8 cellular contexts compared by ENCODE assay signal in genomic region chr12:127677537-127678131, GRCh38.
DNase-seq lines count a peak whose midpoint lies in the region; ATAC-seq and TF ChIP-seq lines count a peak whose summit lies in the region.

No MANE protein-coding gene starts in this region.

- no peaks in the 10 kb centered on the region for H3K27me3 Mint-ChIP-seq in T-helper 2 cell treated with Interferon-gamma antibody and Interleukin-4, amounts not matched to agents 5 μg/mL and 100 μg/mL, for 36 hours (ENCODE audit: low read depth)

- DNase-seq in AML-193 (lab: John Stamatoyannopoulos, UW) (peak; percentile 5 to 18), GM19238 (ENCODE audit: insufficient read length, low spot score) (peak; percentile 7), NCI-H1105 (lab: John Stamatoyannopoulos, UW) (peak; percentile 65), cardiac fibroblast (ENCODE audit: low read depth in 2 of 2) (peak; percentile 63 to 82), kidney glomerular epithelial cell (lab: John Stamatoyannopoulos, UW) (peak; percentile 45)
- peak; percentile 32 for DNase-seq in T-helper 2 cell treated with Interferon-gamma antibody and Interleukin-4, amounts not matched to agents 5 μg/mL and 100 μg/mL, for 36 hours (ENCODE audit: low spot score)
- DNase-seq in stimulated activated CD4-positive, alpha-beta T cell treated with anti-CD3 and anti-CD28 coated beads, Interleukin-4, amount 100 ng/mL, for 1 hour: peak; percentile 36

- no peak for ATAC-seq in GM18870 (IDR thresholded peaks at IDR 0.05; ENCODE audit: unreplicated experiment)

- no peak overlapping the region for H3K4me3 ChIP-seq in cardiac fibroblast (replicated peaks in 1 of 2; ENCODE audit: low read depth in 2 of 2, low read length in 2 of 2)

- no peaks in the 10 kb centered on the region for H3K36me3 Mint-ChIP-seq in T-helper 2 cell treated with Interferon-gamma antibody and Interleukin-4, amounts not matched to agents 5 μg/mL and 100 μg/mL, for 36 hours (ENCODE audit: low read depth)

- peak; percentile 69 for TF ChIP-seq CTCF in cardiac fibroblast (IDR thresholded peaks at IDR 0.05; ENCODE audit: low read depth, low read length)

- no peak overlapping the region for H3K4me3 Mint-ChIP-seq in T-helper 2 cell treated with Interferon-gamma antibody and Interleukin-4, amounts not matched to agents 5 μg/mL and 100 μg/mL, for 36 hours

- H3K9me3 Mint-ChIP-seq in T-helper 2 cell treated with Interferon-gamma antibody and Interleukin-4, amounts not matched to agents 5 μg/mL and 100 μg/mL, for 36 hours: no peaks in the 10 kb centered on the region

- H3K27ac Mint-ChIP-seq in T-helper 2 cell treated with Interferon-gamma antibody and Interleukin-4, amounts not matched to agents 5 μg/mL and 100 μg/mL, for 36 hours: no peak overlapping the region

- H3K4me1 Mint-ChIP-seq in T-helper 2 cell treated with Interferon-gamma antibody and Interleukin-4, amounts not matched to agents 5 μg/mL and 100 μg/mL, for 36 hours (ENCODE audit: low read depth): no peaks in the 10 kb centered on the region

Comparison
In these comparisons a context has a peak if more than half of its experiments do, and no peak if none do; other contexts are left out.
1. DNase-seq: peak in every context shown above with its lines; median percentile 72 in cardiac fibroblast; 65 in NCI-H1105; 45 in kidney glomerular epithelial cell; 36 in stimulated activated CD4-positive, alpha-beta T cell treated with anti-CD3 and anti-CD28 coated beads, Interleukin-4, amount 100 ng/mL, for 1 hour; 32 in T-helper 2 cell treated with Interferon-gamma antibody and Interleukin-4, amounts not matched to agents 5 μg/mL and 100 μg/mL, for 36 hours; 12 in AML-193; 7 in GM19238.